Comparison of ENCODE assay signal across 8 cellular contexts in the genomic region with DNA sequence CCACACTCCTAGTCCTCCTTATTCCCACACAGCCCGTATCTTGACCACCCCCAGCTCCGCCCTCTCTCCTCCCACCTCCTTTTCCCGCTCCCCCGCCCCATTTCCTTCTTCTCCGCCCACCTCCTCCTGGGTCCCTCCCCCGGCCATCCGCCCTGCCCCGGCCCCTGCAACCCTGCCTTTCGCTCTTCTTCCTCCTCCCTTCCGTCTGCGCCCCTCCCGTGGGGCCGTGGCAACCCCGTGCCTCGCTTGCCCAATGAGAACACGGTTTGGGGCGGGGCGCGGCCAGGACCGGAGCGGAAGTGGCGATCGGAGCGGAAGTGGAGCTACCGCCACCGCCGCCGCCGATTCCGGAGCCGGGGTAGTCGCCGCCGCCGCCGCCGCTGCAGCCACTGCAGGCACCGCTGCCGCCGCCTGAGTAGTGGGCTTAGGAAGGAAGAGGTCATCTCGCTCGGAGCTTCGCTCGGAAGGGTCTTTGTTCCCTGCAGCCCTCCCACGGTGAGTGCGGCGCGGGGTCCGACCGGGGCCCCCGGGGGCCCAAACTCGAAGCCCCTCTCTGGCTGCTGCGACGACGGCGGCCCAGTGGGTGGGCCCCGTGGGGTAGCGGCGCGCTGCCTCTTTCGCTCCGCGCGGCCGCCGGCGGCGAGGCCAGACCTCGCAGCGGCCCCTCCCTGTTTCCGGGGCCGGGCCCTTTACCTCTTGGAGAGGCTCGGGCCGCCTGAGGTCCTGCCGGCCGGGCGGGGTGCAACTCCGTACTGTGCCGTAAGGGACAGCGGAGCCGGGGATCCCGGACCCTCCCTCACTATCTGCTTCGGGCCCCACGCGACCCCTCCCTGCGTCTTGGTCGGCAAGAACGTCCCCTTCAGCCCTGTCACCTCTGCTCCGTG. TPM values are rescaled to one million over a fixed set of nuclear protein-coding genes. Genes with fewer than 3 reads are reported as not detected.
DNase-seq lines count a peak whose midpoint lies in the region; ATAC-seq and TF ChIP-seq lines count a peak whose summit lies in the region.

Gene YWHAB, plus strand, starts transcription at position 314 of the 884 bp plus-strand sequence. CDS start 15,829 bp downstream, outside the sequence.

- DNase-seq in GM04503 (ENCODE audit: low read depth) = peak; percentile 79
- peak; percentile 97 for DNase-seq in HEK293T (ENCODE audit: extremely low spot score)
- DNase-seq in NAMALWA (ENCODE audit: low spot score) = peak; percentile 99
- peak; percentile 99 for DNase-seq in SK-N-DZ (ENCODE audit: low spot score)
- peak; percentile 99 for DNase-seq in activated naive CD4-positive, alpha-beta T cell treated with anti-CD3 and anti-CD28 coated beads for 36 hours
- peak; percentile 73 for DNase-seq in non-pigmented ciliary epithelial cell (ENCODE audit: low read depth)
- DNase-seq in superior temporal gyrus (ENCODE audit: extremely low spot score) = peak; percentile 96

- no peaks in the 10 kb centered on the region for H3K36me3 ChIP-seq in gastroesophageal sphincter

- peak; percentile 79 to 86 for TF ChIP-seq POLR2A in gastroesophageal sphincter (IDR thresholded peaks at IDR 0.05)

- TF ChIP-seq CTCF in gastroesophageal sphincter (IDR thresholded peaks at IDR 0.05) = peak in 2 of 4 experiments; percentile 36 to 40

- CTCF ChIA-PET in HEK293T (lab: Yijun Ruan, JAX) = no interaction called here
- CTCF ChIA-PET in activated naive CD4-positive, alpha-beta T cell treated with anti-CD3 and anti-CD28 coated beads for 36 hours (lab: Charles Lee) = interaction anchor here (0.8 kb wide), 1 partner anchor 210 kb away, joined by 3 read pairs; no protein-coding TSS in a partner anchor

- no peaks in the 10 kb centered on the region for H3K9me3 ChIP-seq in gastroesophageal sphincter

- peak within 1 kb of the TSS; percentile 95 for H3K4me3 Mint-ChIP-seq in activated naive CD4-positive, alpha-beta T cell treated with anti-CD3 and anti-CD28 coated beads for 36 hours

- H3K4me3 ChIP-seq in gastroesophageal sphincter = peak within 1 kb of the TSS; percentile 78 to 95

- H3K27ac Mint-ChIP-seq in activated naive CD4-positive, alpha-beta T cell treated with anti-CD3 and anti-CD28 coated beads for 36 hours = peak within 1 kb of the TSS; percentile 96

- intact Hi-C loops in activated naive CD4-positive, alpha-beta T cell treated with anti-CD3 and anti-CD28 coated beads for 36 hours (cut with micrococcal nuclease) = loop anchor here (1.0 to 10.0 kb wide), 7 partner anchors 15 to 1431 kb away; partner anchors contain the start of genes OSER1, SERINC3, SRSF6 and TOMM34

- peak; percentile 99 for ATAC-seq in gastroesophageal sphincter

- H3K4me1 ChIP-seq in gastroesophageal sphincter = peaks cover 15 to 55% (median 21%) of the 10 kb centered on the region in 3 donors

- H3K27ac ChIP-seq in gastroesophageal sphincter = peak within 1 kb of the TSS; percentile 92 to 99 (median 96)

- H3K4me1 Mint-ChIP-seq in activated naive CD4-positive, alpha-beta T cell treated with anti-CD3 and anti-CD28 coated beads for 36 hours (ENCODE audit: low read depth) = peaks cover 59% of the 10 kb centered on the region

- no peaks in the 10 kb centered on the region for H3K27me3 Mint-ChIP-seq in activated naive CD4-positive, alpha-beta T cell treated with anti-CD3 and anti-CD28 coated beads for 36 hours (ENCODE audit: low read depth)

- 0 to 3% methylated on average over 8 to 11 of the region's 89 CpGs for WGBS in gastroesophageal sphincter (ENCODE audit: low coverage in 1 of 2), 2 donors

- H3K36me3 Mint-ChIP-seq in activated naive CD4-positive, alpha-beta T cell treated with anti-CD3 and anti-CD28 coated beads for 36 hours (ENCODE audit: low read depth) = peaks cover 20% of the 10 kb centered on the region

- no peaks in the 10 kb centered on the region for H3K9me3 Mint-ChIP-seq in activated naive CD4-positive, alpha-beta T cell treated with anti-CD3 and anti-CD28 coated beads for 36 hours

- POLR2A ChIA-PET in HEK293T (lab: Yijun Ruan, JAX) = interaction anchor here (0.6 to 1.7 kb wide), 10 partner anchors 11 to 1478 kb away, joined by 3 to 11 read pairs (median 3); partner anchors contain the start of gene PABPC1L

- H3K27me3 ChIP-seq in gastroesophageal sphincter = no peaks in the 10 kb centered on the region

- TF ChIP-seq EP300 in gastroesophageal sphincter (IDR thresholded peaks at IDR 0.05) = no peak

TF ChIP-seq in HEK293T, 16 proteins besides CTCF, POLR2A, EP300 and RAD21:
- no peak for TF ChIP-seq ZNF384 (IDR thresholded peaks at IDR 0.05)
- no peak for TF ChIP-seq CTBP1 (IDR thresholded peaks at IDR 0.05; ENCODE audit: borderline replicate concordance)
- TF ChIP-seq HDGF (IDR thresholded peaks at IDR 0.05; ENCODE audit: borderline replicate concordance) = no peak
- TF ChIP-seq FOXA1 (IDR thresholded peaks at IDR 0.05) = no peak
- peak; percentile 83 for TF ChIP-seq ELF4 (IDR thresholded peaks at IDR 0.05)
- TF ChIP-seq FOXM1 (IDR thresholded peaks at IDR 0.05; ENCODE audit: borderline replicate concordance) = peak; percentile 25; the same call in 1 of the 2 replicates
- TF ChIP-seq L3MBTL2 (conservative IDR thresholded peaks at IDR 0.05) = no peak
- TF ChIP-seq ARNT (IDR thresholded peaks at IDR 0.05) = no peak
- TF ChIP-seq TARDBP (IDR thresholded peaks at IDR 0.05) = no peak
- TF ChIP-seq SUZ12 (IDR thresholded peaks at IDR 0.05) = no peak
- no peak for TF ChIP-seq LEF1 (IDR thresholded peaks at IDR 0.05; ENCODE audit: borderline replicate concordance)
- no peak for TF ChIP-seq SP1 (IDR thresholded peaks at IDR 0.05)
- TF ChIP-seq BHLHE40 (IDR thresholded peaks at IDR 0.05; ENCODE audit: borderline replicate concordance) = no peak

RNA-seq across cellular contexts. Expression of gene YWHAB, which starts in this region (rescaled TPM):
- 96.0 and 100 TPM in 2 replicates for polyA plus RNA-seq in SK-N-DZ (2014; cell fraction: cytosol; rRNA removed)
- 47.7 and 70.9 TPM in 2 replicates for polyA plus RNA-seq in SK-N-DZ (2014; cell fraction: nucleus; rRNA removed)
- 100 to 1,000 TPM; 245 to 260 TPM for total RNA-seq in activated naive CD4-positive, alpha-beta T cell treated with anti-CD3 and anti-CD28 coated beads for 36 hours
- 100 to 1,000 TPM; 127 to 143 (median 135) TPM for total RNA-seq in gastroesophageal sphincter

Comparison
In these comparisons a context has a peak if more than half of its experiments do, and no peak if none do; other contexts are left out.
1. Peak in every context shown above with its lines: DNase-seq, ATAC-seq, H3K4me3 ChIP-seq and H3K27ac ChIP-seq.